1 cellular context compared by ENCODE assay signal in the genomic region with DNA sequence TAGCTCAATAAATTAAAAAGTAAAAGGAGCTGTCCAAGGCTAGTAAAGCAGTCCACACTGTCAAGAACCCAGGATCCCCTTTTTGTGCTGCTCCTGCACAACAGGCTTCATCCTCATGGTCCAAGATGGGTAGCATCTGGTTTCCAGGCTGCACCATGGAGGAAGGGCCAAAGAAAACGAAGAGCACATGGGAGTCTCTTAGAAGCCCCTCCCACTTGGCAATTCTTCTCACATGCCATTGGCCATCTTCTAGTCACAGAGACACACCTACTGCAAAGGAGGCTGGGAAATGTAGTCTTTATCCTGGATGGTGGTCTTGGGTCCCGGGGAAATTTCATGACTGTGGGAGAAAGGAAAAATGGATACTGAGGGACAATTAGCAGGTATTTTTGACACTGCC.
TF ChIP-seq lines count a peak whose summit lies in the region.

No MANE protein-coding gene starts in this region.

TF ChIP-seq in GM12878, 131 proteins besides CTCF, POLR2A, EP300 and RAD21 (continued from another document):
- peak; percentile 67 for TF ChIP-seq SIX5 (IDR thresholded peaks at IDR 0.05; ENCODE audit: low read depth, low read length, severe bottlenecking)
- no peak for TF ChIP-seq POU2F2 (IDR thresholded peaks at IDR 0.05; ENCODE audit: borderline replicate concordance, low read depth, low read length)
- no peak for TF ChIP-seq MYB (IDR thresholded peaks at IDR 0.05; ENCODE audit: borderline replicate concordance, low read depth, low read length)
- no peak for TF ChIP-seq RBBP5 (conservative IDR thresholded peaks at IDR 0.05)
- no peak for TF ChIP-seq TBL1XR1 (IDR thresholded peaks at IDR 0.05; ENCODE audit: low read depth, low read length)
